Comparison of ENCODE assay signal across 30 cellular contexts in the genomic region with DNA sequence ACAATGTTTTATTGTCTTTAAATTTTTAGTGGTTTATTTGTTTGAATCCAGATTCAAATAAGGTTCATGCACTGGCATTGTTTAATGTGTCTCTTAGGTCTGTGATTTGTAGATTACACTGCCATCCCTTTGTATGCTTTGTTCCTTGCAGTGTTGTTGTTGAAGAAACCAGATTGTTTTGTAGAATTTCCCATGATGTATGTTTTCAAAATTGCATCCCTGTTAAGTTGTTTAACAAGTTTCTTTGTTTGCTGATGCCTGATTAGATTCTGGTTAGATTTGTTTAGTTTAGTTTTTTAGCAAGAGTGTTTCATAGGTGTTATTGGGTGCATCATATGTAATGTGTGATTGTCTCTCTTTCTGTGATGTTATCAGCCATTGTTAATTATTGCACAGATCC. TPM values are rescaled to one million over a fixed set of nuclear protein-coding genes. Genes with fewer than 3 reads are reported as not detected.
"Had no signal": no experiment of that assay in that cellular context is flagged by ENCODE, and none has a peak within 500 bp of the region (broad histone marks: within the 10 kb centered on the region; RNA-seq: fewer than 3 reads in every experiment).

No MANE protein-coding gene starts in this region.

- H3K27me3 ChIP-seq: body of pancreas, breast epithelium had no signal

- H3K4me3 ChIP-seq: adrenal gland, body of pancreas, breast epithelium had no signal

- FAIRE-seq: astrocyte had no signal

- H3K9me3 ChIP-seq: adrenal gland, body of pancreas, breast epithelium had no signal

- DNase-seq: activated B cell treated with CpG ODN at 0.5 μM for 24 hours; activated CD4-positive, alpha-beta memory T cell treated with anti-CD3 and anti-CD28 coated beads, Interleukin-2, amount 10 ng/mL, durations not matched to agents 7 days and 5 days; activated CD4-positive, alpha-beta T cell treated with anti-CD3 and anti-CD28 coated beads for 1 hour; activated CD4-positive, alpha-beta T cell treated with anti-CD3 and anti-CD28 coated beads for 36 hours; activated CD4-positive, alpha-beta T cell treated with anti-CD3 and anti-CD28 coated beads for 48 hours; activated CD4-positive, alpha-beta T cell treated with anti-CD3 and anti-CD28 coated beads, Interleukin-2, amount 10 ng/mL, durations not matched to agents 7 days and 5 days; activated CD4-positive, alpha-beta T cell treated with anti-CD3 and anti-CD28 coated beads, Interleukin-2, amount 50 U/mL, for 48 hours; activated CD8-positive, alpha-beta memory T cell treated with anti-CD3 and anti-CD28 coated beads for 24 hours; activated CD8-positive, alpha-beta memory T cell treated with anti-CD3 and anti-CD28 coated beads, Interleukin-2, amount 10 ng/mL, durations not matched to agents 7 days and 5 days; activated CD8-positive, alpha-beta T cell treated with anti-CD3 and anti-CD28 coated beads, Interleukin-2, amount 10 ng/mL, durations not matched to agents 7 days and 5 days; activated effector memory CD4-positive, alpha-beta T cell treated with anti-CD3 and anti-CD28 coated beads, Interleukin-2, amount 50 U/mL, for 16 hours; activated gamma-delta T cell treated with Interleukin-2 at 50 U/mL for 16 hours; activated naive CD4-positive, alpha-beta T cell; activated naive CD4-positive, alpha-beta T cell treated with anti-CD3 and anti-CD28 coated beads for 36 hours; activated naive CD4-positive, alpha-beta T cell treated with anti-CD3 and anti-CD28 coated beads, Interleukin-2, amount 50 U/mL, for 16 hours; activated naive CD8-positive, alpha-beta T cell treated with anti-CD3 and anti-CD28 coated beads for 36 hours; activated T-cell treated with anti-CD3 and anti-CD28 coated beads, Interleukin-2, amount 50 U/mL, for 1 hour; activated T-cell treated with anti-CD3 and anti-CD28 coated beads, Interleukin-2, amount 50 U/mL, for 4 hours; activated T-cell treated with anti-CD3 and anti-CD28 coated beads, Interleukin-2, amount 50 U/mL, for 72 hours; amniotic stem cell; aorta; body of pancreas; brain microvascular endothelial cell; central memory CD4-positive, alpha-beta T cell; T-helper 1 cell; T-helper 2 cell; T-helper 9 cell had no signal

- H3K27ac ChIP-seq: adrenal gland, body of pancreas, brain microvascular endothelial cell, breast epithelium had no signal

- H3K36me3 ChIP-seq: adrenal gland, brain microvascular endothelial cell, breast epithelium had no signal

RNA-seq across cellular contexts. Expression of a gene that starts 5.5 kb away (rescaled TPM):
- polyA plus RNA-seq: adrenal gland, aorta had no signal
